Comparison of ENCODE assay signal across 7 cellular contexts in genomic region chr19:1507192-1507660, GRCh38. TPM values are rescaled to one million over a fixed set of nuclear protein-coding genes. Genes with fewer than 3 reads are reported as not detected.
A peak's percentile ranks its signal among the peaks of the same experiment; 100 is the strongest.
DNase-seq lines count a peak whose midpoint lies in the region; ATAC-seq lines count a peak whose summit lies in the region.
"Had no signal": no experiment of that assay in that cellular context is flagged by ENCODE, and none has a peak within 500 bp of the region (broad histone marks: within the 10 kb centered on the region; RNA-seq: fewer than 3 reads in every experiment).

No MANE protein-coding gene starts in this region.

- H3K4me3 ChIP-seq in BLaER1 (peak overlapping the region; percentile 69; the same call in 1 of the 2 replicates), mucosa of rectum (ENCODE audit: low read length in 2 of 2) (peak overlapping the region; percentile 63 to 69)

- H3K9me3 Mint-ChIP-seq in activated T-helper 17 cell treated with anti-CD3 and anti-CD28 coated beads, Interleukin-2, amount 50 U/mL, for 72 hours, result no peaks in the 10 kb centered on the region

- H3K4me1 ChIP-seq in BLaER1 (peaks cover 63% of the 10 kb centered on the region), mucosa of rectum (ENCODE audit: control insufficient read depth in 2 of 2, insufficient read depth in 2 of 2, low read length in 2 of 2) (peaks cover 3 to 4% of the 10 kb centered on the region in 2 donors)

- H3K27ac Mint-ChIP-seq in activated T-helper 17 cell treated with anti-CD3 and anti-CD28 coated beads, Interleukin-2, amount 50 U/mL, for 72 hours, result peak overlapping the region; percentile 79

- peaks cover 4% of the 10 kb centered on the region for H3K4me1 Mint-ChIP-seq in activated T-helper 17 cell treated with anti-CD3 and anti-CD28 coated beads, Interleukin-2, amount 50 U/mL, for 72 hours

- H3K36me3 ChIP-seq in BLaER1 (no peaks in the 10 kb centered on the region), mucosa of rectum (ENCODE audit: control insufficient read depth in 2 of 2, insufficient read depth in 2 of 2, low read length in 2 of 2) (no peaks in the 10 kb centered on the region)

- no peaks in the 10 kb centered on the region for H3K27me3 Mint-ChIP-seq in activated T-helper 17 cell treated with anti-CD3 and anti-CD28 coated beads, Interleukin-2, amount 50 U/mL, for 72 hours

- no peaks in the 10 kb centered on the region for H3K36me3 Mint-ChIP-seq in activated T-helper 17 cell treated with anti-CD3 and anti-CD28 coated beads, Interleukin-2, amount 50 U/mL, for 72 hours (ENCODE audit: low read depth)

- peak overlapping the region; percentile 89 for H3K4me2 ChIP-seq in BLaER1

- no peak overlapping the region for H3K9ac ChIP-seq in BLaER1
- peak overlapping the region in 1 of 2 donors; percentile 1 for H3K9ac ChIP-seq in mucosa of rectum (ENCODE audit: low read depth in 1 of 2, low read length in 2 of 2)

- H3K4me3 Mint-ChIP-seq in activated T-helper 17 cell treated with anti-CD3 and anti-CD28 coated beads, Interleukin-2, amount 50 U/mL, for 72 hours, result peak overlapping the region; percentile 82

- peaks cover 52% of the 10 kb centered on the region for H3K27me3 ChIP-seq in BLaER1
- H3K27me3 ChIP-seq in mucosa of rectum (ENCODE audit: control insufficient read depth in 2 of 2, insufficient read depth in 2 of 2, low read length in 2 of 2), result peaks cover 14 to 36% of the 10 kb centered on the region in 2 donors

- H3K9me3 ChIP-seq in BLaER1 (no peaks in the 10 kb centered on the region), mucosa of rectum (ENCODE audit: control insufficient read depth in 2 of 2, low read length in 2 of 2) (no peaks in the 10 kb centered on the region)

- ATAC-seq in activated T-helper 17 cell treated with anti-CD3 and anti-CD28 coated beads, Interleukin-2, amount 50 U/mL, for 72 hours (replicated peaks), result no peak
- no peak for ATAC-seq in left lobe of liver

- peak overlapping the region; percentile 81 for H3K27ac ChIP-seq in BLaER1
- peak overlapping the region in 1 of 2 donors; percentile 5 for H3K27ac ChIP-seq in mucosa of rectum (ENCODE audit: low read depth in 2 of 2, low read length in 2 of 2)

- H4K20me1 ChIP-seq in BLaER1, result peaks cover 30% of the 10 kb centered on the region

- DNase-seq in left lobe of liver (ENCODE audit: low spot score) (no peak), HK-2 (ENCODE audit: unreplicated experiment) (no peak), NCI-H526 treated with DMSO at 0.1 percent for 48 hours (lab: John Stamatoyannopoulos, UW) (no peak)

RNA-seq across cellular contexts. Expression of gene ADAMTSL5, which starts 5.6 kb away (rescaled TPM):
- total RNA-seq in activated T-helper 17 cell treated with anti-CD3 and anti-CD28 coated beads, Interleukin-2, amount 50 U/mL, for 72 hours, result 1 to 10 TPM; 3.0 to 3.9 TPM
- total RNA-seq in left lobe of liver, result 1.6 TPM

RNA-seq across cellular contexts. Expression of gene REEP6, which starts 16.2 kb away (rescaled TPM):
- total RNA-seq in activated T-helper 17 cell treated with anti-CD3 and anti-CD28 coated beads, Interleukin-2, amount 50 U/mL, for 72 hours, result 1 to 10 TPM; 1.7 to 2.2 TPM
- total RNA-seq in left lobe of liver, result 118 TPM

RNA-seq across cellular contexts. Expression of gene PLK5, which starts 16.7 kb away (rescaled TPM):
- total RNA-seq in activated T-helper 17 cell treated with anti-CD3 and anti-CD28 coated beads, Interleukin-2, amount 50 U/mL, for 72 hours, result not detected
- total RNA-seq in left lobe of liver, result not detected
- total RNA-seq: myocyte had no signal

RNA-seq across cellular contexts. Expression of gene PCSK4, which starts 17.1 kb away (rescaled TPM):
- total RNA-seq in activated T-helper 17 cell treated with anti-CD3 and anti-CD28 coated beads, Interleukin-2, amount 50 U/mL, for 72 hours, result 1 to 10 TPM; 2.4 to 7.8 TPM
- 4.8 TPM for total RNA-seq in left lobe of liver

RNA-seq across cellular contexts. Expression of gene C19orf25, which starts 28.2 kb away (rescaled TPM):
- total RNA-seq in activated T-helper 17 cell treated with anti-CD3 and anti-CD28 coated beads, Interleukin-2, amount 50 U/mL, for 72 hours, result 10 to 100 TPM; 36.5 to 37.2 TPM
- total RNA-seq in left lobe of liver, result 19.2 TPM

Comparison
In these comparisons a context has a peak if more than half of its experiments do, and no peak if none do; other contexts are left out.
1. RNA of gene REEP6, which starts 16.2 kb away (total RNA-seq): 118 TPM in left lobe of liver (single experiment); 1.7 to 2.2 TPM in activated T-helper 17 cell treated with anti-CD3 and anti-CD28 coated beads, Interleukin-2, amount 50 U/mL, for 72 hours; every median in the first group is over 10 times any median in the second.